Comparison of ENCODE assay signal across 15 cellular contexts in the genomic region with DNA sequence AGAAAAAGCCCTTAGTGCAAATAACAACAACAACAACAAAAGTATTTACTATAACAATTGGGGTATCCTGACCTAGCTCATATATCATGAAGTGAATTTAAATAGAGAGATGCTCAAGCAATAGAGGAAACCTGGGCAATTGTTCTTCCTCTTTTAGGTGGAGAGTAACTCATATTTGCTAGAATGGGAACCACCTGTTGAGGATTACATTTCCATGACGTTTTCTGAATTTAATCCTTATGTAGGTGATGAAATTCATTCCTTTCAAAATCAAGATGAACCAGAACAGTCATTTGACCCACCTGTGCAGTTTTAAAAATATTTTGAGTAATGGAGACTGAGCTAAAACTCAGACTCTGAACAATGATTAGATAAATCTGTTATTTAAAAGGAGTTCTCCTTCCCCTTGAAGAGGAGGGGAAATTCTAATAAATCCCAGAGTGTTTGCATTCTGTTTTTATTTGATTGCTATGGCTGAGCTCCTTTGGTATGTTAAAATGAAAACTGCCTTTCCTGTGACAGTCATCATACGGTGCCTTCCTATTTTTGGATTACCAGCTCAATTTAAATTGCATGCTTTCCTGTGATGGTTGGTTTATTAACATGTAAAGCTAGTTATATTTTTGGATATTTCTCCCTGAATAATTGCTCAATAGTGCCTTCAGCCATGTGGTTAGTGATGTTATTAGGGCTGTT.
"Had no signal": no experiment of that assay in that cellular context is flagged by ENCODE, and none has a peak within 500 bp of the region (broad histone marks: within the 10 kb centered on the region; RNA-seq: fewer than 3 reads in every experiment).

No MANE protein-coding gene starts in this region.

- H3K27ac ChIP-seq: dorsolateral prefrontal cortex, right atrium auricular region, sigmoid colon had no signal

- H3K27ac Mint-ChIP-seq: nephron progenitor cell, type B pancreatic cell had no signal

- H3K4me1 Mint-ChIP-seq: nephron progenitor cell had no signal

- DNase-seq: cortex of kidney; dorsolateral prefrontal cortex; effector CD8-positive, alpha-beta T cell; foreskin melanocyte; islet precursor cell; mammary epithelial cell; naive thymus-derived CD4-positive, alpha-beta T cell; nephron progenitor cell; sigmoid colon; small intestine; stimulated activated CD4-positive, alpha-beta T cell treated with anti-CD3 and anti-CD28 coated beads, Interleukin-12 subunit alpha, Interleukin-12 subunit beta, amount 100 ng/mL, for 4 hours; stimulated activated naive CD4-positive, alpha-beta T cell treated with Interleukin-2 at 50 U/mL for 16 hours had no signal

- ATAC-seq: left lobe of liver; naive thymus-derived CD4-positive, alpha-beta T cell had no signal

- H3K27me3 Mint-ChIP-seq: naive thymus-derived CD4-positive, alpha-beta T cell; type B pancreatic cell had no signal

- H3K4me3 Mint-ChIP-seq: naive thymus-derived CD4-positive, alpha-beta T cell; nephron progenitor cell; type B pancreatic cell had no signal

- H3K4me3 ChIP-seq: dorsolateral prefrontal cortex, right atrium auricular region, sigmoid colon had no signal

- H3K27me3 ChIP-seq: dorsolateral prefrontal cortex, right atrium auricular region, sigmoid colon had no signal

- H3K9me3 Mint-ChIP-seq: nephron progenitor cell, type B pancreatic cell had no signal

- H3K9me3 ChIP-seq: right atrium auricular region, sigmoid colon had no signal

- H3K4me1 ChIP-seq: right atrium auricular region, sigmoid colon had no signal
